21 cellular contexts compared by ENCODE assay signal in genomic region chrX:6095469-6095868, GRCh38.
DNase-seq lines count a peak whose midpoint lies in the region; ATAC-seq, FAIRE-seq and TF ChIP-seq lines count a peak whose summit lies in the region.
"Had no signal": no experiment of that assay in that cellular context is flagged by ENCODE, and none has a peak within 500 bp of the region (broad histone marks: within the 10 kb centered on the region; RNA-seq: fewer than 3 reads in every experiment).

No MANE protein-coding gene starts in this region.

- BruUV-seq in HepG2 (replicated peaks; lab: Mats Ljungman, UMichigan), result no TSS peak

- H3K27ac Mint-ChIP-seq in endothelial cell (ENCODE audit: unreplicated experiment) (no peak overlapping the region), natural killer cell (no peak overlapping the region)
- H3K27ac Mint-ChIP-seq: activated T-cell treated with anti-CD3 and anti-CD28 coated beads, Interleukin-2, amount 50 U/mL, for 72 hours; B cell had no signal

- intact Hi-C loops in natural killer cell (cut with micrococcal nuclease), result no loop called here
- intact Hi-C loops in HepG2 (cut with micrococcal nuclease; ENCODE audit: unreplicated experiment), result no loop called here

- peak; percentile 17 for TF ChIP-seq CTCF in D721Med (IDR thresholded peaks at IDR 0.05; ENCODE audit: insufficient read depth, missing control alignments)
- peak; percentile 21 for TF ChIP-seq CTCF in endothelial cell (IDR thresholded peaks at IDR 0.05; ENCODE audit: unreplicated experiment)
- no peak for TF ChIP-seq CTCF in natural killer cell (IDR thresholded peaks at IDR 0.05)
- no peak for TF ChIP-seq CTCF in HepG2 (CRISPR knock-in tag; IDR thresholded peaks at IDR 0.05)

- H2AFZ ChIP-seq in HepG2 (ENCODE audit: low read length), result no peak overlapping the region

- H3K27ac ChIP-seq in HepG2 (ENCODE audit: extremely low read length, insufficient read depth, low read length), result no peak overlapping the region
- H3K27ac ChIP-seq: adrenal gland, colonic mucosa, esophagus squamous epithelium, ovary had no signal

- TF ChIP-seq POLR2A in HepG2 (IDR thresholded peaks at IDR 0.05; ENCODE audit: insufficient read depth in 1 of 2, low read depth in 2 of 2, low read length in 2 of 2), result no peak

- CTCF ChIA-PET in HepG2 (lab: Yijun Ruan, JAX; ENCODE audit: low intra/inter-chr PET ratio, low total read pairs), result no interaction called here

- no peak overlapping the region for H3K9ac ChIP-seq in HepG2 (ENCODE audit: insufficient read depth, low read depth, low read length)

- POLR2A ChIA-PET in HepG2 (lab: Yijun Ruan, JAX), result no interaction called here

- H3K27me3 Mint-ChIP-seq in endothelial cell (ENCODE audit: unreplicated experiment) (no peaks in the 10 kb centered on the region), natural killer cell (ENCODE audit: low read depth in 2 of 2) (no peaks in the 10 kb centered on the region)
- H3K27me3 Mint-ChIP-seq: B cell had no signal

- in situ Hi-C loops in HepG2 (cut with HindIII; ENCODE audit: extremely low pct_ligation_motif_present, low pct_unique_long_range_greater_than_20kb), result no loop called here

- TF ChIP-seq RAD21 in HepG2 (CRISPR knock-in tag; IDR thresholded peaks at IDR 0.05), result no peak

- peaks cover 5% of the 10 kb centered on the region; the same call in 1 of the 2 replicates for H3K9me3 ChIP-seq in HepG2 (ENCODE audit: low read length)
- H3K9me3 ChIP-seq: adrenal gland, colonic mucosa, esophagus squamous epithelium, ovary had no signal

- ATAC-seq in natural killer cell, result no peak
- ATAC-seq in HepG2, result no peak
- ATAC-seq in HG03196 (IDR thresholded peaks at IDR 0.05; ENCODE audit: unreplicated experiment), result no peak
- ATAC-seq: activated T-cell treated with anti-CD3 and anti-CD28 coated beads, Interleukin-2, amount 50 U/mL, for 72 hours had no signal

- H3K36me3 ChIP-seq in HepG2 (replicated peaks in 1 of 2; ENCODE audit: control insufficient read depth in 1 of 2, insufficient read depth in 2 of 2, low read length in 2 of 2), result no peaks in the 10 kb centered on the region
- H3K36me3 ChIP-seq: adrenal gland, colonic mucosa, esophagus squamous epithelium, ovary had no signal

- no peak overlapping the region for H3K4me2 ChIP-seq in HepG2 (ENCODE audit: low read depth, low read length)

- WGBS in HepG2 (ENCODE audit: low lambda C conversion rate), result 2% methylated on average over 5 of the region's 5 CpGs

- no peaks in the 10 kb centered on the region for H4K20me1 ChIP-seq in HepG2 (ENCODE audit: insufficient read depth, low read length)

- TF ChIP-seq EP300 in HepG2 (IDR thresholded peaks at IDR 0.05; ENCODE audit: low read depth in 2 of 2, low read length in 2 of 2) (no peak), HepG2 (CRISPR knock-in tag; IDR thresholded peaks at IDR 0.05; ENCODE audit: borderline replicate concordance) (no peak)

- DNase-seq in D721Med (ENCODE audit: insufficient read length, low spot score), result no peak
- no peak for DNase-seq in GM19239 (ENCODE audit: insufficient read length, low spot score)
- peak; percentile 30 for DNase-seq in NCI-H524 treated with DMSO at 0.1 percent for 48 hours (lab: John Stamatoyannopoulos, UW)
- DNase-seq in endothelial cell (ENCODE audit: low spot score), result no peak
- DNase-seq in natural killer cell, result no peak
- no peak for DNase-seq in HepG2 (ENCODE audit: low spot score)
- DNase-seq in frontal cortex (ENCODE audit: low spot score in 2 of 2), result no peak
- DNase-seq: activated CD4-positive, alpha-beta T cell treated with anti-CD3 and anti-CD28 coated beads for 4 hours; activated T-cell treated with anti-CD3 and anti-CD28 coated beads, Interleukin-2, amount 50 U/mL, for 72 hours; adrenal gland; colonic mucosa; EL; esophagus squamous epithelium; hippocampal formation; KBM-7; mesenchymal stem cell; NCI-H187 treated with DMSO at 0.1 percent for 48 hours; ovary; small intestine had no signal

- no peak overlapping the region for H3K4me3 Mint-ChIP-seq in endothelial cell (ENCODE audit: unreplicated experiment)
- H3K4me3 Mint-ChIP-seq in natural killer cell, result no peak overlapping the region
- H3K4me3 Mint-ChIP-seq: activated T-cell treated with anti-CD3 and anti-CD28 coated beads, Interleukin-2, amount 50 U/mL, for 72 hours; B cell had no signal

- no peaks in the 10 kb centered on the region for H3K79me2 ChIP-seq in HepG2 (ENCODE audit: insufficient read depth, low read length)

- no peaks in the 10 kb centered on the region for H3K36me3 Mint-ChIP-seq in endothelial cell (ENCODE audit: low read depth, unreplicated experiment)
- no peaks in the 10 kb centered on the region for H3K36me3 Mint-ChIP-seq in natural killer cell

- H3K9me3 Mint-ChIP-seq in endothelial cell (ENCODE audit: unreplicated experiment) (no peaks in the 10 kb centered on the region), natural killer cell (peaks cover 3 to 5% of the 10 kb centered on the region in 2 donors)

- H3K4me1 Mint-ChIP-seq in endothelial cell (ENCODE audit: unreplicated experiment), result no peaks in the 10 kb centered on the region
- no peaks in the 10 kb centered on the region for H3K4me1 Mint-ChIP-seq in natural killer cell
- H3K4me1 Mint-ChIP-seq: B cell had no signal

- H3K4me1 ChIP-seq in HepG2 (ENCODE audit: insufficient read depth, low read length), result no peaks in the 10 kb centered on the region
- H3K4me1 ChIP-seq: adrenal gland, colonic mucosa, esophagus squamous epithelium had no signal

- no peak overlapping the region for H3K4me3 ChIP-seq in HepG2 (replicated peaks in 1 of 3; ENCODE audit: insufficient read depth in 1 of 3, low read depth in 2 of 3, low read length in 3 of 3)
- H3K4me3 ChIP-seq: adrenal gland, colonic mucosa, esophagus squamous epithelium, ovary had no signal

- H3K27me3 ChIP-seq in HepG2 (ENCODE audit: control insufficient read depth in 1 of 2, insufficient read depth in 2 of 2, low read length in 2 of 2), result no peaks in the 10 kb centered on the region
- H3K27me3 ChIP-seq: adrenal gland, colonic mucosa, esophagus squamous epithelium, ovary had no signal

- FAIRE-seq in D721Med (lab: Jason Lieb, UNC) (no peak), GM19239 (lab: Jason Lieb, UNC) (peak; percentile 39), HepG2 (lab: Jason Lieb, UNC) (no peak), frontal cortex (lab: Jason Lieb, UNC) (no peak)
- FAIRE-seq: small intestine had no signal

TF ChIP-seq in HepG2, 621 proteins besides CTCF, POLR2A, EP300 and RAD21:
- TF ChIP-seq CREM (IDR thresholded peaks at IDR 0.05) (no peak), CREM (CRISPR knock-in tag; IDR thresholded peaks at IDR 0.05) (no peak), MAFG (CRISPR knock-in tag; IDR thresholded peaks at IDR 0.05) (no peak), TEAD2 (CRISPR knock-in tag; IDR thresholded peaks at IDR 0.05) (no peak), MTF1 (CRISPR knock-in tag; IDR thresholded peaks at IDR 0.05) (no peak), AGO2 (optimal IDR thresholded peaks at IDR 0.05; ENCODE audit: low read depth, low read length) (no peak), STAT5B (CRISPR knock-in tag; IDR thresholded peaks at IDR 0.05) (no peak), ZNF850 (CRISPR knock-in tag; conservative IDR thresholded peaks at IDR 0.05) (no peak), TEF (CRISPR knock-in tag; IDR thresholded peaks at IDR 0.05) (no peak), SRSF1 (optimal IDR thresholded peaks at IDR 0.05; ENCODE audit: low read depth, low read length) (no peak), NFIB (CRISPR knock-in tag; IDR thresholded peaks at IDR 0.05; ENCODE audit: borderline replicate concordance) (no peak), YY1 (IDR thresholded peaks at IDR 0.05; ENCODE audit: insufficient read depth, insufficient replicate concordance, low read depth, low read length) (no peak), FOXA3 (CRISPR knock-in tag; IDR thresholded peaks at IDR 0.05) (no peak), SNAPC5 (CRISPR knock-in tag; IDR thresholded peaks at IDR 0.05; ENCODE audit: borderline replicate concordance) (no peak), JUND (CRISPR knock-in tag; IDR thresholded peaks at IDR 0.05) (no peak), ZNF263 (CRISPR knock-in tag; IDR thresholded peaks at IDR 0.05) (no peak)
- TF ChIP-seq, protein P1, sequence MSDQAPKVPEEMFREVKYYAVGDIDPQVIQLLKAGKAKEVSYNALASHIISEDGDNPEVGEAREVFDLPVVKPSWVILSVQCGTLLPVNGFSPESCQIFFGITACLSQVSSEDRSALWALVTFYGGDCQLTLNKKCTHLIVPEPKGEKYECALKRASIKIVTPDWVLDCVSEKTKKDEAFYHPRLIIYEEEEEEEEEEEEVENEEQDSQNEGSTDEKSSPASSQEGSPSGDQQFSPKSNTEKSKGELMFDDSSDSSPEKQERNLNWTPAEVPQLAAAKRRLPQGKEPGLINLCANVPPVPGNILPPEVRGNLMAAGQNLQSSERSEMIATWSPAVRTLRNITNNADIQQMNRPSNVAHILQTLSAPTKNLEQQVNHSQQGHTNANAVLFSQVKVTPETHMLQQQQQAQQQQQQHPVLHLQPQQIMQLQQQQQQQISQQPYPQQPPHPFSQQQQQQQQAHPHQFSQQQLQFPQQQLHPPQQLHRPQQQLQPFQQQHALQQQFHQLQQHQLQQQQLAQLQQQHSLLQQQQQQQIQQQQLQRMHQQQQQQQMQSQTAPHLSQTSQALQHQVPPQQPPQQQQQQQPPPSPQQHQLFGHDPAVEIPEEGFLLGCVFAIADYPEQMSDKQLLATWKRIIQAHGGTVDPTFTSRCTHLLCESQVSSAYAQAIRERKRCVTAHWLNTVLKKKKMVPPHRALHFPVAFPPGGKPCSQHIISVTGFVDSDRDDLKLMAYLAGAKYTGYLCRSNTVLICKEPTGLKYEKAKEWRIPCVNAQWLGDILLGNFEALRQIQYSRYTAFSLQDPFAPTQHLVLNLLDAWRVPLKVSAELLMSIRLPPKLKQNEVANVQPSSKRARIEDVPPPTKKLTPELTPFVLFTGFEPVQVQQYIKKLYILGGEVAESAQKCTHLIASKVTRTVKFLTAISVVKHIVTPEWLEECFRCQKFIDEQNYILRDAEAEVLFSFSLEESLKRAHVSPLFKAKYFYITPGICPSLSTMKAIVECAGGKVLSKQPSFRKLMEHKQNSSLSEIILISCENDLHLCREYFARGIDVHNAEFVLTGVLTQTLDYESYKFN (CRISPR knock-in tag; conservative IDR thresholded peaks at IDR 0.05), result no peak
TF ChIP-seq in HepG2: peak in this region for 0.

Comparison
In these comparisons a context has a peak if more than half of its experiments do, and no peak if none do; other contexts are left out.
1. CTCF ChIP-seq: peak in D721Med (single experiment) and endothelial cell (single experiment); none in natural killer cell (single experiment) and HepG2 (single experiment).